8 cellular contexts compared by ENCODE assay signal in the genomic region with DNA sequence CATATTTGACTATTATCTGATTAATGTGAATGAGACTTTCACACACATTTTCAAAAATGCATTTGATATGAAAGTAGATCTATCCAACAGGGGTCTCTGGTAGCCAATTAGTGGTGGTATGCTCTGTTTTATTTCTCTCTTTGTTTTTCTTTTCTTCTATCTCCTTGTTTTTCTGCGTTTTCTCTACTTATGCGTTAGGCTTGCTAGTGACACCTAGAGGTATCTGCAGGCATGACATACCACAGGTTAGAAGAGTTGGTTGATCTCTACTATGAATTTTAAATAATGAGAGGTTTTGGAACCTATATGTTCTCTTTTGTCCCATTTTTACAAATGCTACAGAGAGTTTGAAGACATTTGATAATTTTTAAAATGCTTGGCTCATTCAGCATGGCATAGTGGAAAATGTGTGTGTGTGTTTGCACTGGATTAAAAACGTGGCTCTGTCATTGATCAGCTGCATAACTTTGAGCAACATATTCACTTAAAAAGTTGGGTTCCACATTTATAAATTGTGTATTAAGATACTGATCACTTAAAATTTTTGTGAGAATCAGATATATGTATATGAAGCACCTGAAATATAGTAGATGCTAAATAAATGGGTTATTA. TPM values are rescaled to one million over a fixed set of nuclear protein-coding genes. Genes with fewer than 3 reads are reported as not detected.
DNase-seq lines count a peak whose midpoint lies in the region; ATAC-seq and TF ChIP-seq lines count a peak whose summit lies in the region.

No MANE protein-coding gene starts in this region.

- H3K27ac ChIP-seq in tibial nerve, result no peak overlapping the region

- no peaks in the 10 kb centered on the region for H3K27me3 Mint-ChIP-seq in activated CD8-positive, alpha-beta T cell treated with anti-CD3 and anti-CD28 coated beads for 36 hours

- no peak overlapping the region for H3K4me3 Mint-ChIP-seq in activated CD8-positive, alpha-beta T cell treated with anti-CD3 and anti-CD28 coated beads for 36 hours

- 37 to 50% methylated on average over 3 of the region's 3 CpGs for WGBS in tibial nerve, 2 donors

- CTCF ChIA-PET in activated CD8-positive, alpha-beta T cell treated with anti-CD3 and anti-CD28 coated beads for 36 hours (lab: Charles Lee), result no interaction called here

- H3K36me3 Mint-ChIP-seq in activated CD8-positive, alpha-beta T cell treated with anti-CD3 and anti-CD28 coated beads for 36 hours (ENCODE audit: low read depth), result no peaks in the 10 kb centered on the region

- intact Hi-C loops in activated CD8-positive, alpha-beta T cell treated with anti-CD3 and anti-CD28 coated beads for 36 hours (cut with micrococcal nuclease), result no loop called here

- no peaks in the 10 kb centered on the region for H3K9me3 Mint-ChIP-seq in activated CD8-positive, alpha-beta T cell treated with anti-CD3 and anti-CD28 coated beads for 36 hours

- no peaks in the 10 kb centered on the region for H3K9me3 ChIP-seq in tibial nerve

- TF ChIP-seq EP300 in tibial nerve (IDR thresholded peaks at IDR 0.05), result no peak

- no peak for TF ChIP-seq POLR2A in tibial nerve (IDR thresholded peaks at IDR 0.05)

- H3K27ac Mint-ChIP-seq in activated CD8-positive, alpha-beta T cell treated with anti-CD3 and anti-CD28 coated beads for 36 hours, result no peak overlapping the region

- no peaks in the 10 kb centered on the region for H3K4me1 ChIP-seq in tibial nerve

- H3K4me3 ChIP-seq in tibial nerve, result no peak overlapping the region

- DNase-seq in EH (ENCODE audit: low read depth) (peak; percentile 42), LoVo (ENCODE audit: low spot score) (peak; percentile 48), inferior parietal cortex (ENCODE audit: extremely low spot score) (peak; percentile 44), tibial nerve (ENCODE audit: low spot score in 2 of 2) (peak in 1 of 2 donors; percentile 74)
- peak; percentile 49 for DNase-seq in activated CD8-positive, alpha-beta T cell treated with anti-CD3 and anti-CD28 coated beads for 36 hours
- DNase-seq in activated effector memory CD4-positive, alpha-beta T cell treated with anti-CD3 and anti-CD28 coated beads, Interleukin-2, amount 50 U/mL, for 16 hours, result no peak
- no peak for DNase-seq in activated naive CD4-positive, alpha-beta T cell treated with Interleukin-2 at 50 U/mL for 16 hours

- POLR2A ChIA-PET in activated CD8-positive, alpha-beta T cell treated with anti-CD3 and anti-CD28 coated beads for 36 hours (lab: Charles Lee), result no interaction called here

- peak; percentile 85 for ATAC-seq in GM19468 (IDR thresholded peaks at IDR 0.05; ENCODE audit: extremely low read depth, unreplicated experiment)
- ATAC-seq in activated CD8-positive, alpha-beta T cell treated with anti-CD3 and anti-CD28 coated beads for 36 hours, result peak; percentile 51

- no peaks in the 10 kb centered on the region for H3K27me3 ChIP-seq in tibial nerve

- no peaks in the 10 kb centered on the region for H3K4me1 Mint-ChIP-seq in activated CD8-positive, alpha-beta T cell treated with anti-CD3 and anti-CD28 coated beads for 36 hours (ENCODE audit: low read depth)

- H3K36me3 ChIP-seq in tibial nerve, result no peaks in the 10 kb centered on the region

- peak; percentile 73 for TF ChIP-seq CTCF in activated CD8-positive, alpha-beta T cell treated with anti-CD3 and anti-CD28 coated beads for 36 hours (IDR thresholded peaks at IDR 0.05)
- TF ChIP-seq CTCF in tibial nerve (IDR thresholded peaks at IDR 0.05), result peak; percentile 49 to 63 (median 56)

RNA-seq across cellular contexts. Expression of gene PLXDC2, which starts 28.1 kb away (rescaled TPM):
- total RNA-seq in activated CD8-positive, alpha-beta T cell treated with anti-CD3 and anti-CD28 coated beads for 36 hours, result not detected
- 10 to 100 TPM; 55.2 to 79.2 (median 74.5) TPM for total RNA-seq in tibial nerve

Comparison
In these comparisons a context has a peak if more than half of its experiments do, and no peak if none do; other contexts are left out.
1. DNase-seq: peak in EH (single experiment), LoVo (single experiment), activated CD8-positive, alpha-beta T cell treated with anti-CD3 and anti-CD28 coated beads for 36 hours (single experiment) and inferior parietal cortex (single experiment); none in activated effector memory CD4-positive, alpha-beta T cell treated with anti-CD3 and anti-CD28 coated beads, Interleukin-2, amount 50 U/mL, for 16 hours (single experiment) and activated naive CD4-positive, alpha-beta T cell treated with Interleukin-2 at 50 U/mL for 16 hours (single experiment).
2. RNA of gene PLXDC2, which starts 28.1 kb away (total RNA-seq): 55.2 to 79.2 TPM in tibial nerve; not detected in activated CD8-positive, alpha-beta T cell treated with anti-CD3 and anti-CD28 coated beads for 36 hours; every median in the first group is over 10 times any median in the second.